1 cellular context compared by ENCODE assay signal in genomic region chr10:80078448-80079311, GRCh38.
TF ChIP-seq lines count a peak whose summit lies in the region.

TSS of gene TMEM254 (plus strand) at chr10:80078665. CDS start at chr10:80078700, 35 bp downstream.

TF ChIP-seq in HepG2, 621 proteins besides CTCF, POLR2A, EP300 and RAD21 (continued from another document and continues in another):
- TF ChIP-seq ZNF280D (CRISPR knock-in tag; IDR thresholded peaks at IDR 0.05) (no peak; the same call in none of the 2 replicates), KDM1A (CRISPR knock-in tag; IDR thresholded peaks at IDR 0.05) (peak; percentile 7; the same call in 1 of the 2 replicates), ZEB1 (IDR thresholded peaks at IDR 0.05; ENCODE audit: insufficient replicate concordance, low read depth) (no peak), ZNF383 (CRISPR knock-in tag; IDR thresholded peaks at IDR 0.05; ENCODE audit: borderline replicate concordance) (no peak), REXO4 (CRISPR knock-in tag; IDR thresholded peaks at IDR 0.05; ENCODE audit: borderline replicate concordance) (no peak), SALL2 (CRISPR knock-in tag; IDR thresholded peaks at IDR 0.05) (0 out of 2 replicates have a peak, but pooled peaks have one; percentile 15), CSRNP2 (CRISPR knock-in tag; conservative IDR thresholded peaks at IDR 0.05; ENCODE audit: low read depth) (no peak), ZNF567 (CRISPR knock-in tag; IDR thresholded peaks at IDR 0.05; ENCODE audit: borderline replicate concordance) (no peak; the same call in 1 of the 2 replicates), HIVEP1 (CRISPR knock-in tag; IDR thresholded peaks at IDR 0.05) (0 out of 2 replicates have a peak, but pooled peaks have one; percentile 38), ETS1 (CRISPR knock-in tag; IDR thresholded peaks at IDR 0.05) (no peak), RBM22 (optimal IDR thresholded peaks at IDR 0.05; ENCODE audit: low read length) (no peak), BATF2 (CRISPR knock-in tag; IDR thresholded peaks at IDR 0.05) (no peak), FOXA3 (CRISPR knock-in tag; IDR thresholded peaks at IDR 0.05) (no peak), HOXA5 (CRISPR knock-in tag; IDR thresholded peaks at IDR 0.05) (no peak; the same call in 1 of the 2 replicates), CENPT (CRISPR knock-in tag; IDR thresholded peaks at IDR 0.05; ENCODE audit: low read depth) (no peak), GTF2F1 (IDR thresholded peaks at IDR 0.05; ENCODE audit: low read length) (no peak), ZNF17 (CRISPR knock-in tag; IDR thresholded peaks at IDR 0.05) (no peak), AKAP8 (CRISPR knock-in tag; IDR thresholded peaks at IDR 0.05) (no peak; the same call in 1 of the 2 replicates), ZGPAT (CRISPR knock-in tag; IDR thresholded peaks at IDR 0.05) (peak; percentile 60; the same call in 1 of the 2 replicates), ZNF772 (CRISPR knock-in tag; IDR thresholded peaks at IDR 0.05) (peak; percentile 35; the same call in 1 of the 2 replicates), NONO (IDR thresholded peaks at IDR 0.05) (no peak), NONO (CRISPR knock-in tag; conservative IDR thresholded peaks at IDR 0.05) (peak; percentile 53; the same call in 1 of the 2 replicates), TBP (CRISPR knock-in tag; IDR thresholded peaks at IDR 0.05) (no peak), ZNF20 (CRISPR knock-in tag; IDR thresholded peaks at IDR 0.05) (0 out of 2 replicates have a peak, but pooled peaks have one; percentile 13), ZIK1 (CRISPR knock-in tag; IDR thresholded peaks at IDR 0.05; ENCODE audit: borderline replicate concordance, low read depth) (no peak), NRL (CRISPR knock-in tag; IDR thresholded peaks at IDR 0.05; ENCODE audit: borderline replicate concordance) (peak; percentile 46; the same call in 1 of the 2 replicates), ELK4 (CRISPR knock-in tag; IDR thresholded peaks at IDR 0.05; ENCODE audit: borderline replicate concordance) (no peak), GRHL1 (CRISPR knock-in tag; conservative IDR thresholded peaks at IDR 0.05) (no peak), ZNF337 (CRISPR knock-in tag; IDR thresholded peaks at IDR 0.05; ENCODE audit: borderline replicate concordance, low read depth) (no peak), GATA4 (IDR thresholded peaks at IDR 0.05; ENCODE audit: borderline replicate concordance, low read depth) (peak; percentile 11; the same call in 1 of the 2 replicates), ZNF644 (CRISPR knock-in tag; IDR thresholded peaks at IDR 0.05; ENCODE audit: low read depth) (peak; percentile 30; the same call in 1 of the 2 replicates), NFKBIZ (CRISPR knock-in tag; IDR thresholded peaks at IDR 0.05) (no peak), NFIB (CRISPR knock-in tag; IDR thresholded peaks at IDR 0.05; ENCODE audit: borderline replicate concordance) (no peak), STAT6 (CRISPR knock-in tag; IDR thresholded peaks at IDR 0.05; ENCODE audit: borderline replicate concordance) (no peak), ZNF782 (CRISPR knock-in tag; IDR thresholded peaks at IDR 0.05; ENCODE audit: borderline replicate concordance) (0 out of 2 replicates have a peak, but pooled peaks have one; percentile 60), HNRNPK (IDR thresholded peaks at IDR 0.05; ENCODE audit: low read depth, low read length, poor library complexity, severe bottlenecking) (no peak), ZBTB20 (CRISPR knock-in tag; IDR thresholded peaks at IDR 0.05; ENCODE audit: borderline replicate concordance, low read depth) (0 out of 2 replicates have a peak, but pooled peaks have one; percentile 52), HNF1B (CRISPR knock-in tag; IDR thresholded peaks at IDR 0.05) (no peak), ZNF790 (CRISPR knock-in tag; IDR thresholded peaks at IDR 0.05; ENCODE audit: borderline replicate concordance) (0 out of 2 replicates have a peak, but pooled peaks have one; percentile 75), POLR2G (IDR thresholded peaks at IDR 0.05; ENCODE audit: low read depth, low read length) (peak; percentile 72), SCMH1 (CRISPR knock-in tag; IDR thresholded peaks at IDR 0.05; ENCODE audit: borderline replicate concordance) (no peak), ZFP41 (CRISPR knock-in tag; IDR thresholded peaks at IDR 0.05; ENCODE audit: borderline replicate concordance) (no peak)
